22 cellular contexts compared by ENCODE assay signal in genomic region chr14:105530446-105531087, GRCh38. TPM values are rescaled to one million over a fixed set of nuclear protein-coding genes. Genes with fewer than 3 reads are reported as not detected.
DNase-seq lines count a peak whose midpoint lies in the region; ATAC-seq lines count a peak whose summit lies in the region.
"Had no signal": no experiment of that assay in that cellular context is flagged by ENCODE, and none has a peak within 500 bp of the region (broad histone marks: within the 10 kb centered on the region; RNA-seq: fewer than 3 reads in every experiment).

No MANE protein-coding gene starts in this region.

- no peaks in the 10 kb centered on the region for H3K36me3 ChIP-seq in CD4-positive, alpha-beta memory T cell (ENCODE audit: insufficient read depth, low read length)

- CTCF ChIA-PET in CD4-positive, alpha-beta memory T cell (lab: Charles Lee; ENCODE audit: partially characterized antibody) = interaction anchor here (1.0 to 4.4 kb wide), 2 partner anchors 41 to 159 kb away, joined by 3 to 24 read pairs; no protein-coding TSS in a partner anchor

- no peak overlapping the region for H3K27ac ChIP-seq in CD4-positive, alpha-beta memory T cell (ENCODE audit: low read depth, low read length)
- H3K27ac ChIP-seq: A549, esophagus muscularis mucosa, gastroesophageal sphincter had no signal

- H3K36me3 Mint-ChIP-seq in activated CD4-positive, alpha-beta T cell treated with anti-CD3 and anti-CD28 coated beads, Interleukin-2, amount 10 ng/mL, durations not matched to agents 24 days and 14 days (ENCODE audit: low read depth) = peaks cover 5% of the 10 kb centered on the region
- no peaks in the 10 kb centered on the region for H3K36me3 Mint-ChIP-seq in CD4-positive, alpha-beta memory T cell
- H3K36me3 Mint-ChIP-seq in activated T-helper 1 cell treated with anti-CD3 and anti-CD28 coated beads, Interleukin-12 subunit alpha, Interleukin-12 subunit beta, Interleukin-2, Interleukin-4 antibody, amounts not matched to agents 30 ng/mL and 10 ng/mL and 1 ng/mL, durations not matched to agents 14 hours and 24 hours and 36 hours (ENCODE audit: low read depth) = no peaks in the 10 kb centered on the region
- no peaks in the 10 kb centered on the region for H3K36me3 Mint-ChIP-seq in naive thymus-derived CD8-positive, alpha-beta T cell
- H3K36me3 Mint-ChIP-seq: CD14-positive monocyte had no signal

- ATAC-seq in naive thymus-derived CD8-positive, alpha-beta T cell = no peak
- no peak for ATAC-seq in GM18861 (IDR thresholded peaks at IDR 0.05; ENCODE audit: unreplicated experiment)
- ATAC-seq: A549, gastroesophageal sphincter had no signal

- H3K4me3 ChIP-seq in CD4-positive, alpha-beta memory T cell (ENCODE audit: low read length in 2 of 2) = no peak overlapping the region
- H3K4me3 ChIP-seq: A549 had no signal

- H3K4me1 ChIP-seq in CD4-positive, alpha-beta memory T cell (ENCODE audit: insufficient read depth, low read length) = peaks cover 29% of the 10 kb centered on the region

- H3K4me1 Mint-ChIP-seq in activated CD4-positive, alpha-beta T cell treated with anti-CD3 and anti-CD28 coated beads, Interleukin-2, amount 10 ng/mL, durations not matched to agents 24 days and 14 days = peaks cover 12% of the 10 kb centered on the region
- H3K4me1 Mint-ChIP-seq in CD4-positive, alpha-beta memory T cell = peaks cover 2 to 38% (median 19%) of the 10 kb centered on the region in 4 donors
- H3K4me1 Mint-ChIP-seq in activated T-helper 1 cell treated with anti-CD3 and anti-CD28 coated beads, Interleukin-12 subunit alpha, Interleukin-12 subunit beta, Interleukin-2, Interleukin-4 antibody, amounts not matched to agents 30 ng/mL and 10 ng/mL and 1 ng/mL, durations not matched to agents 14 hours and 24 hours and 36 hours (ENCODE audit: low read depth) = no peaks in the 10 kb centered on the region
- peaks cover 5 to 39% (median 28%) of the 10 kb centered on the region in 4 donors for H3K4me1 Mint-ChIP-seq in naive thymus-derived CD8-positive, alpha-beta T cell

- no peaks in the 10 kb centered on the region for H3K27me3 ChIP-seq in CD4-positive, alpha-beta memory T cell (ENCODE audit: insufficient read depth, low read length)

- no peak for DNase-seq in activated CD4-positive, alpha-beta T cell treated with anti-CD3 and anti-CD28 coated beads, Interleukin-2, amount 10 ng/mL, durations not matched to agents 24 days and 14 days
- no peak for DNase-seq in activated CD4-positive, alpha-beta T cell treated with anti-CD3 and anti-CD28 coated beads, Interleukin-2, amount 50 U/mL, for 48 hours
- DNase-seq in CD4-positive, alpha-beta memory T cell = no peak
- no peak for DNase-seq in activated T-helper 1 cell treated with anti-CD3 and anti-CD28 coated beads, Interleukin-12 subunit alpha, Interleukin-12 subunit beta, Interleukin-2, Interleukin-4 antibody, amounts not matched to agents 30 ng/mL and 10 ng/mL and 1 ng/mL, durations not matched to agents 14 hours and 24 hours and 36 hours (ENCODE audit: low spot score)
- DNase-seq in naive thymus-derived CD8-positive, alpha-beta T cell = no peak
- no peak for DNase-seq in stimulated activated CD4-positive, alpha-beta T cell treated with anti-CD3 and anti-CD28 coated beads, Interleukin-15, amount 100 ng/mL, for 24 hours
- no peak for DNase-seq in A172 (ENCODE audit: low spot score)
- DNase-seq: activated CD4-positive, CD25-positive, alpha-beta regulatory T cell; effector CD8-positive, alpha-beta T cell; Kasumi-1; kidney glomerular epithelial cell; NCI-H1105; NCI-H526 treated with DMSO at 0.1 percent for 48 hours; OCI-M1; SHP77; stimulated activated CD4-positive, alpha-beta T cell treated with anti-CD3 and anti-CD28 coated beads, Interleukin-4, amount 100 ng/mL, for 1 hour had no signal

- H3K27me3 Mint-ChIP-seq in activated CD4-positive, alpha-beta T cell treated with anti-CD3 and anti-CD28 coated beads, Interleukin-2, amount 10 ng/mL, durations not matched to agents 24 days and 14 days = peaks cover 8% of the 10 kb centered on the region
- H3K27me3 Mint-ChIP-seq in CD4-positive, alpha-beta memory T cell = peaks cover 0 to 4% of the 10 kb centered on the region in 2 donors
- peaks cover 14% of the 10 kb centered on the region for H3K27me3 Mint-ChIP-seq in activated T-helper 1 cell treated with anti-CD3 and anti-CD28 coated beads, Interleukin-12 subunit alpha, Interleukin-12 subunit beta, Interleukin-2, Interleukin-4 antibody, amounts not matched to agents 30 ng/mL and 10 ng/mL and 1 ng/mL, durations not matched to agents 14 hours and 24 hours and 36 hours (ENCODE audit: insufficient read depth)
- peaks cover 0 to 11% (median 4%) of the 10 kb centered on the region in 5 donors for H3K27me3 Mint-ChIP-seq in naive thymus-derived CD8-positive, alpha-beta T cell

- intact Hi-C loops in activated CD4-positive, alpha-beta T cell treated with anti-CD3 and anti-CD28 coated beads, Interleukin-2, amount 10 ng/mL, durations not matched to agents 24 days and 14 days (cut with micrococcal nuclease) = no loop called here
- intact Hi-C loops in CD4-positive, alpha-beta memory T cell (cut with micrococcal nuclease) = no loop called here
- intact Hi-C loops in activated T-helper 1 cell treated with anti-CD3 and anti-CD28 coated beads, Interleukin-12 subunit alpha, Interleukin-12 subunit beta, Interleukin-2, Interleukin-4 antibody, amounts not matched to agents 30 ng/mL and 10 ng/mL and 1 ng/mL, durations not matched to agents 14 hours and 24 hours and 36 hours (cut with micrococcal nuclease) = no loop called here

- H3K4me3 Mint-ChIP-seq in activated CD4-positive, alpha-beta T cell treated with anti-CD3 and anti-CD28 coated beads, Interleukin-2, amount 10 ng/mL, durations not matched to agents 24 days and 14 days = peak overlapping the region; percentile 71
- H3K4me3 Mint-ChIP-seq in CD4-positive, alpha-beta memory T cell = peak overlapping the region; percentile 60 to 74 (median 68)
- H3K4me3 Mint-ChIP-seq in activated T-helper 1 cell treated with anti-CD3 and anti-CD28 coated beads, Interleukin-12 subunit alpha, Interleukin-12 subunit beta, Interleukin-2, Interleukin-4 antibody, amounts not matched to agents 30 ng/mL and 10 ng/mL and 1 ng/mL, durations not matched to agents 14 hours and 24 hours and 36 hours = peak overlapping the region; percentile 66
- peak overlapping the region; percentile 26 to 85 (median 63) for H3K4me3 Mint-ChIP-seq in naive thymus-derived CD8-positive, alpha-beta T cell

- no peaks in the 10 kb centered on the region for H3K9me3 Mint-ChIP-seq in activated CD4-positive, alpha-beta T cell treated with anti-CD3 and anti-CD28 coated beads, Interleukin-2, amount 10 ng/mL, durations not matched to agents 24 days and 14 days
- H3K9me3 Mint-ChIP-seq in CD4-positive, alpha-beta memory T cell = no peaks in the 10 kb centered on the region
- no peaks in the 10 kb centered on the region for H3K9me3 Mint-ChIP-seq in activated T-helper 1 cell treated with anti-CD3 and anti-CD28 coated beads, Interleukin-12 subunit alpha, Interleukin-12 subunit beta, Interleukin-2, Interleukin-4 antibody, amounts not matched to agents 30 ng/mL and 10 ng/mL and 1 ng/mL, durations not matched to agents 14 hours and 24 hours and 36 hours
- H3K9me3 Mint-ChIP-seq in naive thymus-derived CD8-positive, alpha-beta T cell = no peaks in the 10 kb centered on the region

- H3K27ac Mint-ChIP-seq in activated CD4-positive, alpha-beta T cell treated with anti-CD3 and anti-CD28 coated beads, Interleukin-2, amount 10 ng/mL, durations not matched to agents 24 days and 14 days = peak overlapping the region; percentile 77
- peak overlapping the region in 4 of 7 donors; percentile 32 to 77 (median 72) for H3K27ac Mint-ChIP-seq in CD4-positive, alpha-beta memory T cell
- H3K27ac Mint-ChIP-seq in activated T-helper 1 cell treated with anti-CD3 and anti-CD28 coated beads, Interleukin-12 subunit alpha, Interleukin-12 subunit beta, Interleukin-2, Interleukin-4 antibody, amounts not matched to agents 30 ng/mL and 10 ng/mL and 1 ng/mL, durations not matched to agents 14 hours and 24 hours and 36 hours = peak overlapping the region; percentile 58
- peak overlapping the region in 3 of 10 donors; percentile 15 to 82 (median 79) for H3K27ac Mint-ChIP-seq in naive thymus-derived CD8-positive, alpha-beta T cell
- H3K27ac Mint-ChIP-seq: CD14-positive monocyte, progenitor cell of endocrine pancreas had no signal

- POLR2A ChIA-PET in CD4-positive, alpha-beta memory T cell (lab: Charles Lee; ENCODE audit: partially characterized antibody) = interaction anchor here (1.0 to 3.8 kb wide), 2 partner anchors 49 to 282 kb away, joined by 3 to 21 read pairs; partner anchors contain the start of gene BTBD6
- POLR2A ChIA-PET in naive thymus-derived CD8-positive, alpha-beta T cell (lab: Charles Lee) = interaction anchor here (1.3 to 5.1 kb wide), 2 partner anchors 39 to 50 kb away, joined by 3 to 31 read pairs; partner anchors contain the start of gene TEDC1

- H3K9me3 ChIP-seq in CD4-positive, alpha-beta memory T cell (ENCODE audit: control insufficient read depth in 1 of 2, low read length in 2 of 2) = no peaks in the 10 kb centered on the region
- H3K9me3 ChIP-seq: A549, esophagus muscularis mucosa, gastroesophageal sphincter had no signal

RNA-seq across cellular contexts. Expression of gene TMEM121, which starts 4.2 kb away (rescaled TPM):
- total RNA-seq in activated CD4-positive, alpha-beta T cell treated with anti-CD3 and anti-CD28 coated beads, Interleukin-2, amount 10 ng/mL, durations not matched to agents 24 days and 14 days = 9.1 and 10.3 TPM in 2 replicates
- total RNA-seq in CD4-positive, alpha-beta memory T cell = 1 to 10 TPM; 5.4 to 6.3 TPM
- polyA plus RNA-seq in CD4-positive, alpha-beta memory T cell = 1 to 10 TPM; 6.6 to 9.5 TPM
- total RNA-seq in activated T-helper 1 cell treated with anti-CD3 and anti-CD28 coated beads, Interleukin-12 subunit alpha, Interleukin-12 subunit beta, Interleukin-2, Interleukin-4 antibody, amounts not matched to agents 30 ng/mL and 10 ng/mL and 1 ng/mL, durations not matched to agents 14 hours and 24 hours and 36 hours = 9.9 and 11.7 TPM in 2 replicates
- 1 to 10 TPM; 5.5 to 6.6 TPM for total RNA-seq in naive thymus-derived CD8-positive, alpha-beta T cell
- 1 to 10 TPM; 1.6 to 4.4 (median 4.3) TPM for polyA plus RNA-seq in naive thymus-derived CD8-positive, alpha-beta T cell
- 9.2 and 11.3 TPM in 2 replicates for total RNA-seq in A172 (2014; rRNA removed; shearing (Covaris generic))

RNA-seq across cellular contexts. Expression of gene TEDC1, which starts 39.5 kb away (rescaled TPM):
- 41.4 and 43.3 TPM in 2 replicates for total RNA-seq in activated CD4-positive, alpha-beta T cell treated with anti-CD3 and anti-CD28 coated beads, Interleukin-2, amount 10 ng/mL, durations not matched to agents 24 days and 14 days
- 10 to 100 TPM; 25.4 to 30.2 TPM for total RNA-seq in CD4-positive, alpha-beta memory T cell
- 10 to 100 TPM; 10.2 to 10.4 TPM for polyA plus RNA-seq in CD4-positive, alpha-beta memory T cell
- total RNA-seq in activated T-helper 1 cell treated with anti-CD3 and anti-CD28 coated beads, Interleukin-12 subunit alpha, Interleukin-12 subunit beta, Interleukin-2, Interleukin-4 antibody, amounts not matched to agents 30 ng/mL and 10 ng/mL and 1 ng/mL, durations not matched to agents 14 hours and 24 hours and 36 hours = 44.5 and 46.1 TPM in 2 replicates
- 10 to 100 TPM; 22.2 to 25.0 TPM for total RNA-seq in naive thymus-derived CD8-positive, alpha-beta T cell
- polyA plus RNA-seq in naive thymus-derived CD8-positive, alpha-beta T cell = 10 to 100 TPM in 1 of 3 donors, 1 to 10 TPM in 2; 7.2 to 10.1 (median 7.6) TPM
- total RNA-seq in A172 (2014; rRNA removed; shearing (Covaris generic)) = 14.1 and 21.9 TPM in 2 replicates

RNA-seq across cellular contexts. Expression of gene CRIP1, which starts 43.9 kb away (rescaled TPM):
- 99.3 and 110 TPM in 2 replicates for total RNA-seq in activated CD4-positive, alpha-beta T cell treated with anti-CD3 and anti-CD28 coated beads, Interleukin-2, amount 10 ng/mL, durations not matched to agents 24 days and 14 days
- total RNA-seq in CD4-positive, alpha-beta memory T cell = 100 to 1,000 TPM; 276 to 290 TPM
- 1,000 to 10,000 TPM; 1,440 to 2,028 TPM for polyA plus RNA-seq in CD4-positive, alpha-beta memory T cell
- 97.1 and 103 TPM in 2 replicates for total RNA-seq in activated T-helper 1 cell treated with anti-CD3 and anti-CD28 coated beads, Interleukin-12 subunit alpha, Interleukin-12 subunit beta, Interleukin-2, Interleukin-4 antibody, amounts not matched to agents 30 ng/mL and 10 ng/mL and 1 ng/mL, durations not matched to agents 14 hours and 24 hours and 36 hours
- total RNA-seq in naive thymus-derived CD8-positive, alpha-beta T cell = 10 to 100 TPM; 96.5 to 98.1 TPM
- 100 to 1,000 TPM; 342 to 784 (median 530) TPM for polyA plus RNA-seq in naive thymus-derived CD8-positive, alpha-beta T cell
- 1.5 TPM in 1 of 2 replicates, not detected in the other for total RNA-seq in A172 (2014; rRNA removed; shearing (Covaris generic))

RNA-seq across cellular contexts. Expression of gene CRIP2, which starts 55.9 kb away (rescaled TPM):
- total RNA-seq in activated CD4-positive, alpha-beta T cell treated with anti-CD3 and anti-CD28 coated beads, Interleukin-2, amount 10 ng/mL, durations not matched to agents 24 days and 14 days = 0.37 and 0.43 TPM in 2 replicates
- 10 to 100 TPM; 12.1 to 13.0 TPM for total RNA-seq in CD4-positive, alpha-beta memory T cell
- 100 to 1,000 TPM in 1 of 2 donors, 10 to 100 TPM in 1; 84.5 to 256 TPM for polyA plus RNA-seq in CD4-positive, alpha-beta memory T cell
- total RNA-seq in activated T-helper 1 cell treated with anti-CD3 and anti-CD28 coated beads, Interleukin-12 subunit alpha, Interleukin-12 subunit beta, Interleukin-2, Interleukin-4 antibody, amounts not matched to agents 30 ng/mL and 10 ng/mL and 1 ng/mL, durations not matched to agents 14 hours and 24 hours and 36 hours = not detected in 2 replicates
- 1 to 10 TPM; 2.2 to 2.3 TPM for total RNA-seq in naive thymus-derived CD8-positive, alpha-beta T cell
- 10 to 100 TPM; 21.1 to 86.9 (median 28.3) TPM for polyA plus RNA-seq in naive thymus-derived CD8-positive, alpha-beta T cell
- 195 and 204 TPM in 2 replicates for total RNA-seq in A172 (2014; rRNA removed; shearing (Covaris generic))

Comparison
In these comparisons a context has a peak if more than half of its experiments do, and no peak if none do; other contexts are left out.
1. RNA of gene CRIP1, which starts 43.9 kb away (total RNA-seq): 276 to 290 TPM in CD4-positive, alpha-beta memory T cell, 97.1 to 103 TPM in activated T-helper 1 cell treated with anti-CD3 and anti-CD28 coated beads, Interleukin-12 subunit alpha, Interleukin-12 subunit beta, Interleukin-2, Interleukin-4 antibody, amounts not matched to agents 30 ng/mL and 10 ng/mL and 1 ng/mL, durations not matched to agents 14 hours and 24 hours and 36 hours, 99.3 to 110 TPM in activated CD4-positive, alpha-beta T cell treated with anti-CD3 and anti-CD28 coated beads, Interleukin-2, amount 10 ng/mL, durations not matched to agents 24 days and 14 days and 96.5 to 98.1 TPM in naive thymus-derived CD8-positive, alpha-beta T cell; 1.5 TPM in A172; every median in the first group is over 10 times any median in the second.
2. Peak in every context shown above with its lines, with median percentiles within 50 percentile points of each other: H3K4me3 Mint-ChIP-seq.